In the genomic region with DNA sequence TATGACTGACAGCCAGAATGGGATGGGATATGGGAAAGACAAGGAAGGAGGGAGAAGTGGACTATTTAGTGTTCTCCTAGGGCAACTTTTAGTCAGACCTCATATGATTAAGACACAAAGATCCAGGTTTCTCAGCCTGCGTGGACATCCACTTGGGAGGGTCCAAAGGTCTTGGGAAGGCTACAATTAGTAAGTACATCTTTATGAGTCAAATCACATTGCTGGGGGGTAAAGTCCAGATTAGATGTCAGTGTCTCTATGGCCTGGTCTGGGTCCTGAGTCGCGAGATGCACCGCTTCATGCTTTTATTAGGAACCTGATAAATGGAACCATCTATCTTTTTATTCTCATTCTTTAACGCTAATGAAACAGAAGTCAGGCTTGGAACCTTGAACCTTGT, we compare ENCODE assay signal across 28 cellular contexts.
A peak's percentile ranks its signal among the peaks of the same experiment; 100 is the strongest.
DNase-seq lines count a peak whose midpoint lies in the region; ATAC-seq, FAIRE-seq and TF ChIP-seq lines count a peak whose summit lies in the region.
"Had no signal": no experiment of that assay in that cellular context is flagged by ENCODE, and none has a peak within 500 bp of the region (broad histone marks: within the 10 kb centered on the region; RNA-seq: fewer than 3 reads in every experiment).

No MANE protein-coding gene starts in this region.

- no peak for ATAC-seq in naive thymus-derived CD4-positive, alpha-beta T cell
- no peak for ATAC-seq in HG03159 (IDR thresholded peaks at IDR 0.05; ENCODE audit: unreplicated experiment)
- ATAC-seq: GM12878 had no signal

- peak overlapping the region; percentile 23 for H3K4me2 ChIP-seq in hepatocyte

- no peak overlapping the region for H3K27ac Mint-ChIP-seq in naive thymus-derived CD4-positive, alpha-beta T cell
- H3K27ac Mint-ChIP-seq: CD4-positive, alpha-beta memory T cell; CD8-positive, alpha-beta memory T cell had no signal

- H3K36me3 ChIP-seq in hepatocyte (replicated peaks; ENCODE audit: insufficient read depth, low read depth) (no peaks in the 10 kb centered on the region), small intestine (ENCODE audit: control insufficient read depth in 2 of 2, insufficient read depth in 2 of 2, low read length in 2 of 2) (no peaks in the 10 kb centered on the region)
- H3K36me3 ChIP-seq in naive thymus-derived CD4-positive, alpha-beta T cell (ENCODE audit: control insufficient read depth in 2 of 3, insufficient read depth in 3 of 3, low read length in 3 of 3), result no peaks in the 10 kb centered on the region
- H3K36me3 ChIP-seq: BE2C, BLaER1 had no signal

- no peak overlapping the region for H3K4me3 Mint-ChIP-seq in naive thymus-derived CD4-positive, alpha-beta T cell
- H3K4me3 Mint-ChIP-seq: CD14-positive monocyte; CD4-positive, alpha-beta memory T cell; CD4-positive, CD25-positive, alpha-beta regulatory T cell; CD8-positive, alpha-beta memory T cell had no signal

- intact Hi-C loops in naive thymus-derived CD4-positive, alpha-beta T cell (cut with micrococcal nuclease), result no loop called here

- CTCF ChIA-PET in naive thymus-derived CD4-positive, alpha-beta T cell (lab: Charles Lee), result no interaction called here

- POLR2A ChIA-PET in naive thymus-derived CD4-positive, alpha-beta T cell (lab: Charles Lee), result no interaction called here

- no peaks in the 10 kb centered on the region for H4K20me1 ChIP-seq in hepatocyte (ENCODE audit: insufficient read depth, poor library complexity, severe bottlenecking)
- H4K20me1 ChIP-seq: BLaER1 had no signal

- no peak for FAIRE-seq in small intestine (lab: Jason Lieb, UNC)
- FAIRE-seq: A204.1, GM12878, GM12892, GM18507, GM19239 had no signal

- 80% methylated on average over 5 of the region's 5 CpGs for WGBS in hepatocyte (ENCODE audit: low lambda C conversion rate, missing lambda C conversion rate)
- 28 to 71% (median 52%) methylated on average over 5 of the region's 5 CpGs for WGBS in small intestine, 3 donors

- H3K27me3 ChIP-seq in hepatocyte (no peaks in the 10 kb centered on the region), small intestine (ENCODE audit: control insufficient read depth in 2 of 2, insufficient read depth in 2 of 2, low read length in 2 of 2) (no peaks in the 10 kb centered on the region)
- H3K27me3 ChIP-seq in naive thymus-derived CD4-positive, alpha-beta T cell (ENCODE audit: control insufficient read depth in 2 of 2, insufficient read depth in 2 of 2, low read length in 2 of 2), result no peaks in the 10 kb centered on the region
- H3K27me3 ChIP-seq: BLaER1 had no signal

- H3K9me3 ChIP-seq in hepatocyte (ENCODE audit: low read depth), result no peaks in the 10 kb centered on the region
- H3K9me3 ChIP-seq in small intestine (ENCODE audit: control insufficient read depth, low read depth), result no peaks in the 10 kb centered on the region
- H3K9me3 ChIP-seq in naive thymus-derived CD4-positive, alpha-beta T cell (ENCODE audit: control insufficient read depth in 2 of 3, low read length in 3 of 3), result no peaks in the 10 kb centered on the region
- H3K9me3 ChIP-seq: BE2C, BLaER1 had no signal

- H3K79me2 ChIP-seq in hepatocyte, result no peaks in the 10 kb centered on the region

- H3K9me3 Mint-ChIP-seq in naive thymus-derived CD4-positive, alpha-beta T cell, result peaks cover 0 to 1% (median 0%) of the 10 kb centered on the region in 11 donors
- H3K9me3 Mint-ChIP-seq: CD14-positive monocyte; CD8-positive, alpha-beta memory T cell had no signal

- H3K4me3 ChIP-seq in hepatocyte (no peak overlapping the region), small intestine (ENCODE audit: low read depth in 1 of 2, low read length in 2 of 2) (no peak overlapping the region)
- H3K4me3 ChIP-seq in naive thymus-derived CD4-positive, alpha-beta T cell (ENCODE audit: low read length), result no peak overlapping the region
- H3K4me3 ChIP-seq: BLaER1, GM12878 had no signal

- H3K36me3 Mint-ChIP-seq in naive thymus-derived CD4-positive, alpha-beta T cell, result no peaks in the 10 kb centered on the region
- H3K36me3 Mint-ChIP-seq: CD14-positive monocyte; CD4-positive, alpha-beta memory T cell; CD4-positive, CD25-positive, alpha-beta regulatory T cell; CD8-positive, alpha-beta memory T cell had no signal

- H3K4me1 Mint-ChIP-seq in naive thymus-derived CD4-positive, alpha-beta T cell, result peaks cover 2 to 32% (median 8%) of the 10 kb centered on the region in 7 donors

- H3K4me1 ChIP-seq in hepatocyte (ENCODE audit: insufficient read depth), result no peaks in the 10 kb centered on the region
- no peaks in the 10 kb centered on the region for H3K4me1 ChIP-seq in small intestine (ENCODE audit: control insufficient read depth in 2 of 2, insufficient read depth in 1 of 2, low read depth in 1 of 2, low read length in 1 of 2)
- no peaks in the 10 kb centered on the region for H3K4me1 ChIP-seq in naive thymus-derived CD4-positive, alpha-beta T cell (ENCODE audit: control insufficient read depth in 2 of 2, insufficient read depth in 2 of 2, low read length in 2 of 2)
- H3K4me1 ChIP-seq: BE2C had no signal

- H3K27ac ChIP-seq in hepatocyte (no peak overlapping the region), small intestine (ENCODE audit: low read depth in 1 of 2, low read length in 1 of 2) (no peak overlapping the region)
- no peak overlapping the region for H3K27ac ChIP-seq in naive thymus-derived CD4-positive, alpha-beta T cell (ENCODE audit: low read depth, low read length)
- H3K27ac ChIP-seq: BLaER1 had no signal

- H2AFZ ChIP-seq in hepatocyte, result no peak overlapping the region

- peaks cover 6 to 30% (median 11%) of the 10 kb centered on the region in 5 donors for H3K27me3 Mint-ChIP-seq in naive thymus-derived CD4-positive, alpha-beta T cell
- H3K27me3 Mint-ChIP-seq: CD4-positive, CD25-positive, alpha-beta regulatory T cell had no signal

- no peak for TF ChIP-seq CTCF in hepatocyte (IDR thresholded peaks at IDR 0.05; ENCODE audit: poor library complexity)

- peak; percentile 7 for DNase-seq in SW480 (ENCODE audit: low spot score)
- DNase-seq in hepatocyte (ENCODE audit: low spot score), result peak; percentile 48
- peak; percentile 57 for DNase-seq in small intestine
- no peak for DNase-seq in naive thymus-derived CD4-positive, alpha-beta T cell
- no peak for DNase-seq in NCI-H128 (lab: John Stamatoyannopoulos, UW; ENCODE audit: unreplicated experiment)
- DNase-seq: 8988T; ACHN; BE2C; C1 segment of cervical spinal cord; CD4-positive, alpha-beta memory T cell; CD4-positive, CD25-positive, alpha-beta regulatory T cell; CD8-positive, alpha-beta memory T cell; COR-L47; DMS 273 treated with DMSO at 0.1 percent for 48 hours; DMS153; DMS53; DMS79; DND-41; EL; GDM1 had no signal

- H3K9me2 ChIP-seq in hepatocyte (replicated peaks; ENCODE audit: insufficient read depth), result no peaks in the 10 kb centered on the region

Comparison
In these comparisons a context has a peak if more than half of its experiments do, and no peak if none do; other contexts are left out.
1. DNase-seq: peak in SW480 (single experiment), hepatocyte (single experiment) and small intestine (single experiment); none in naive thymus-derived CD4-positive, alpha-beta T cell (0 of 9) and NCI-H128 (single experiment).